ENCODE assay signal across 8 cellular contexts in genomic region chr20:46894971-46895905, GRCh38. TPM values are rescaled to one million over a fixed set of nuclear protein-coding genes. Genes with fewer than 3 reads are reported as not detected.
DNase-seq lines count a peak whose midpoint lies in the region; ATAC-seq, FAIRE-seq and TF ChIP-seq lines count a peak whose summit lies in the region.

No MANE protein-coding gene starts in this region.

- DNase-seq in NCI-H2227 (lab: John Stamatoyannopoulos, UW; ENCODE audit: unreplicated experiment) (peak; percentile 53), NCI-H2227 treated with DMSO at 0.1 percent for 48 hours (lab: John Stamatoyannopoulos, UW) (no peak), bronchial epithelial cell (ENCODE audit: low read depth) (peak; percentile 41), lower leg skin (ENCODE audit: low spot score in 2 of 2) (peak in 1 of 2 donors; percentile 83), HCEC 1CT (no peak)

- 1 to 4% methylated on average over 34 to 40 of the region's 65 CpGs for WGBS in lower leg skin, 2 donors
- 1% methylated on average over 65 of the region's 65 CpGs for WGBS in urinary bladder

- TF ChIP-seq CTCF in bronchial epithelial cell (IDR thresholded peaks at IDR 0.05; ENCODE audit: insufficient read depth, low read length, severe bottlenecking) (no peak), lower leg skin (IDR thresholded peaks at IDR 0.05) (no peak)

- TF ChIP-seq POLR2A in lower leg skin (IDR thresholded peaks at IDR 0.05) = no peak

- intact Hi-C loops in lower leg skin (cut with DNase I; ENCODE audit: low total_unique reads) = no loop called here

- ATAC-seq in HG03469 (IDR thresholded peaks at IDR 0.05; ENCODE audit: unreplicated experiment) (no peak), GM18867 (IDR thresholded peaks at IDR 0.05; ENCODE audit: unreplicated experiment) (no peak)

- H3K27ac ChIP-seq in urinary bladder (ENCODE audit: low read depth) = no peak overlapping the region

- FAIRE-seq in bronchial epithelial cell (lab: Jason Lieb, UNC) = no peak

- no peaks in the 10 kb centered on the region for H3K36me3 ChIP-seq in bronchial epithelial cell (ENCODE audit: control insufficient read depth, insufficient read depth, low read length)
- no peaks in the 10 kb centered on the region for H3K36me3 ChIP-seq in urinary bladder (ENCODE audit: insufficient read depth)

- H3K4me3 ChIP-seq in bronchial epithelial cell (ENCODE audit: low read depth, low read length) (peak overlapping the region; percentile 61), lower leg skin (ENCODE audit: low read depth, poor library complexity, severe bottlenecking) (peak overlapping the region; percentile 29), urinary bladder (ENCODE audit: low read depth, low read length) (peak overlapping the region; percentile 49)

- no peaks in the 10 kb centered on the region for H3K27me3 ChIP-seq in bronchial epithelial cell (ENCODE audit: control insufficient read depth, insufficient read depth, low read length)

- H3K4me1 ChIP-seq in urinary bladder (ENCODE audit: insufficient read depth) = no peaks in the 10 kb centered on the region

RNA-seq across cellular contexts. Expression of gene EYA2, which starts 0.6 kb away (rescaled TPM):
- total RNA-seq in bronchial epithelial cell = 8.4 and 10.6 TPM in 2 replicates
- 1 to 10 TPM in 3 of 4 donors, under 1 TPM in 1; 0.63 to 6.1 (median 3.3) TPM for total RNA-seq in lower leg skin
- 2.2 TPM for total RNA-seq in urinary bladder
- 0.70 TPM for polyA plus RNA-seq in urinary bladder

Comparison
In these comparisons a context has a peak if more than half of its experiments do, and no peak if none do; other contexts are left out.
1. DNase-seq: peak in NCI-H2227 (single experiment) and bronchial epithelial cell (single experiment); none in NCI-H2227 treated with DMSO at 0.1 percent for 48 hours (single experiment) and HCEC 1CT (single experiment).
2. Peak in every context shown above with its lines, with median percentiles within 50 percentile points of each other: H3K4me3 ChIP-seq.